ENCODE assay signal across 8 cellular contexts in genomic region chr17:78186689-78187595, GRCh38. TPM values are rescaled to one million over a fixed set of nuclear protein-coding genes. Genes with fewer than 3 reads are reported as not detected.
DNase-seq lines count a peak whose midpoint lies in the region; ATAC-seq and TF ChIP-seq lines count a peak whose summit lies in the region.

AFMID (plus strand) TSS chr17:78187362; CDS start chr17:78187371, 9 bp downstream.
TK1 (minus strand) TSS chr17:78187052; CDS start chr17:78186994, 58 bp downstream.

- POLR2A ChIA-PET in BJ (lab: Charles Lee) = interaction anchor here (0.6 kb wide), 1 partner anchor 229 kb away, joined by 21 read pairs; the partner anchor contains the start of gene TNRC6C

- ATAC-seq in HG03439 (IDR thresholded peaks at IDR 0.05; ENCODE audit: unreplicated experiment) = peak; percentile 78

- peak; percentile 85 for TF ChIP-seq POLR2A in GM19193 (IDR thresholded peaks at IDR 0.05; ENCODE audit: extremely low read depth, insufficient read depth, insufficient read length)

- intact Hi-C loops in colonic mucosa (cut with DNase I) = no loop called here

- H3K9me3 ChIP-seq in colonic mucosa = no peaks in the 10 kb centered on the region

- H3K36me3 ChIP-seq in BJ (ENCODE audit: control insufficient read depth, insufficient read depth, low read length) = peaks cover 3% of the 10 kb centered on the region; the same call in 1 of the 2 replicates
- no peaks in the 10 kb centered on the region for H3K36me3 ChIP-seq in colonic mucosa

- DNase-seq in BJ (ENCODE audit: low read depth) = peak; percentile 78
- peak; percentile 97 for DNase-seq in NCI-H510A treated with DMSO at 0.1 percent for 48 hours (lab: John Stamatoyannopoulos, UW)
- peak; percentile 66 to 69 for DNase-seq in activated CD4-positive, alpha-beta T cell treated with anti-CD3 and anti-CD28 coated beads for 4 hours
- peak; percentile 98 for DNase-seq in colonic mucosa
- DNase-seq in left kidney (ENCODE audit: low read depth, low spot score) = peak; percentile 99
- peak; percentile 90 to 98 for DNase-seq in stimulated activated CD4-positive, alpha-beta T cell treated with anti-CD3 and anti-CD28 coated beads, Interleukin-2, amount 100 ng/mL, for 24 hours

- H3K27ac ChIP-seq in colonic mucosa = peak within 1 kb of the TSS; percentile 84

- H3K4me1 ChIP-seq in colonic mucosa = peaks cover 4% of the 10 kb centered on the region

- TF ChIP-seq CTCF in BJ (IDR thresholded peaks at IDR 0.05; ENCODE audit: insufficient read depth, low read depth, low read length) = peak; percentile 91
- peak; percentile 78 for TF ChIP-seq CTCF in colonic mucosa (IDR thresholded peaks at IDR 0.05)

- peak within 1 kb of the TSS; percentile 73 to 77 for H3K9ac ChIP-seq in colonic mucosa (ENCODE audit: low read depth in 2 of 2, low read length in 2 of 2)

- H3K4me3 ChIP-seq in BJ (ENCODE audit: low read depth, low read length) (peak within 1 kb of the TSS; percentile 63), colonic mucosa (peak within 1 kb of the TSS; percentile 46)

- H3K27me3 ChIP-seq in BJ (ENCODE audit: control insufficient read depth, insufficient read depth, low read length) = no peaks in the 10 kb centered on the region
- no peaks in the 10 kb centered on the region for H3K27me3 ChIP-seq in colonic mucosa

- CTCF ChIA-PET in BJ (lab: Yijun Ruan, JAX) = interaction anchor here (0.9 to 3.7 kb wide), 8 partner anchors 11 to 235 kb away, joined by 3 to 35 read pairs (median 5); no protein-coding TSS in a partner anchor

RNA-seq across cellular contexts. Expression of gene AFMID, which starts in this region (rescaled TPM):
- polyA plus RNA-seq in BJ (2011; rRNA removed) = 28.0 and 32.1 TPM in 2 replicates
- polyA minus RNA-seq in BJ (2011; rRNA and poly(A)+ RNA removed) = 24.8 and 35.6 TPM in 2 replicates
- 10 to 100 TPM; 30.6 to 33.3 TPM for total RNA-seq in colonic mucosa

RNA-seq across cellular contexts. Expression of gene TK1, which starts in this region (rescaled TPM):
- polyA plus RNA-seq in BJ (2011; rRNA removed) = 62.5 and 130 TPM in 2 replicates
- polyA minus RNA-seq in BJ (2011; rRNA and poly(A)+ RNA removed) = 36.9 and 57.7 TPM in 2 replicates
- total RNA-seq in colonic mucosa = 100 to 1,000 TPM in 1 of 2 donors, 10 to 100 TPM in 1; 37.7 to 135 TPM

Comparison
In these comparisons a context has a peak if more than half of its experiments do, and no peak if none do; other contexts are left out.
1. Peak in every context shown above with its lines: DNase-seq, ATAC-seq, H3K4me3 ChIP-seq and H3K27ac ChIP-seq.